In the genomic region with DNA sequence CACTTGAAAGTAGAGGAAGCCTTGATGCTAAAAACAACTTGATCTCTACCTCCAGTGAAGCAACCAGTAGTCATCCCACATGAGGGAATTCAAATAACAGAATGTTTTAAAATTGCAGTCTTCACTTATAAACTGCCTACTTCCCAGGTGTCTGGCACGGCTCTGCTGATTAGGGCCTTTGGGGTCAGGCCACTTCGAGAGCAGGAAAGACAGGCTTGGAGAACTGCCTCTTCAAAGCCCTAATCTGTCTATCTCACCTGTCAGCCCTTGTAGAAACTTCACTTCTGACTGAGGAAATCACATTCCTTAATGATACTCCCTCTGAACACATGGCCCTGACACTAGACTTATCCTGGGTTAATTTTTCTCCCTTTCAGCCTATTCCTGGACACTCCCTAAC, we compare ENCODE assay signal across 29 cellular contexts.
"Had no signal": no experiment of that assay in that cellular context is flagged by ENCODE, and none has a peak within 500 bp of the region (broad histone marks: within the 10 kb centered on the region; RNA-seq: fewer than 3 reads in every experiment).

No MANE protein-coding gene starts in this region.

- H3K4me1 Mint-ChIP-seq: immature natural killer cell; memory B cell; naive B cell; stimulated activated naive CD8-positive, alpha-beta T cell treated with anti-CD3 and anti-CD28 coated beads, Interleukin-15, amount 100 ng/mL, for 72 hours had no signal

- FAIRE-seq: endothelial cell of umbilical vein, keratinocyte had no signal

- H3K4me3 Mint-ChIP-seq: immature natural killer cell; memory B cell; naive B cell; natural killer cell treated with Interleukin-12 subunit alpha and Interleukin-12 subunit beta and Interleukin-15 and Interleukin-18, amount 100 ng/mL, for 72 hours; neural crest cell; stimulated activated naive CD8-positive, alpha-beta T cell treated with anti-CD3 and anti-CD28 coated beads, Interleukin-15, amount 100 ng/mL, for 72 hours had no signal

- H3K9me3 Mint-ChIP-seq: memory B cell; naive B cell; stimulated activated naive CD8-positive, alpha-beta T cell treated with anti-CD3 and anti-CD28 coated beads, Interleukin-15, amount 100 ng/mL, for 72 hours had no signal

- H3K36me3 ChIP-seq: colonic mucosa, esophagus squamous epithelium, neutrophil, pancreas, right lobe of liver, suprapubic skin, transverse colon had no signal

- H3K4me1 ChIP-seq: colonic mucosa, esophagus squamous epithelium, pancreas, right lobe of liver, transverse colon had no signal

- H3K27me3 Mint-ChIP-seq: memory B cell; naive B cell; natural killer cell treated with Interleukin-12 subunit alpha and Interleukin-12 subunit beta and Interleukin-15 and Interleukin-18, amount 100 ng/mL, for 72 hours; progenitor cell of endocrine pancreas; stimulated activated naive CD8-positive, alpha-beta T cell treated with anti-CD3 and anti-CD28 coated beads, Interleukin-15, amount 100 ng/mL, for 72 hours had no signal

- H3K27ac ChIP-seq: colonic mucosa, esophagus squamous epithelium, neutrophil, pancreas, right lobe of liver, suprapubic skin, transverse colon had no signal

- H3K9me3 ChIP-seq: colonic mucosa, esophagus squamous epithelium, mucosa of descending colon, neutrophil, pancreas, right lobe of liver, suprapubic skin, transverse colon had no signal

- ATAC-seq: left lobe of liver; mucosa of descending colon; natural killer cell treated with Interleukin-12 subunit alpha and Interleukin-12 subunit beta and Interleukin-15 and Interleukin-18, amount 100 ng/mL, for 72 hours; pancreas; right lobe of liver; stimulated activated naive CD8-positive, alpha-beta T cell treated with anti-CD3 and anti-CD28 coated beads, Interleukin-15, amount 100 ng/mL, for 72 hours had no signal

- H3K27me3 ChIP-seq: colonic mucosa, esophagus squamous epithelium, neutrophil, pancreas, right lobe of liver, suprapubic skin, transverse colon had no signal

- H3K36me3 Mint-ChIP-seq: immature natural killer cell; memory B cell; naive B cell; natural killer cell treated with Interleukin-12 subunit alpha and Interleukin-12 subunit beta and Interleukin-15 and Interleukin-18, amount 100 ng/mL, for 72 hours had no signal

- H3K4me3 ChIP-seq: colonic mucosa, esophagus squamous epithelium, lung, mucosa of descending colon, pancreas, right lobe of liver, suprapubic skin, transverse colon had no signal

- H3K27ac Mint-ChIP-seq: immature natural killer cell; memory B cell; naive B cell; natural killer cell treated with Interleukin-12 subunit alpha and Interleukin-12 subunit beta and Interleukin-15 and Interleukin-18, amount 100 ng/mL, for 72 hours; progenitor cell of endocrine pancreas; stimulated activated naive CD8-positive, alpha-beta T cell treated with anti-CD3 and anti-CD28 coated beads, Interleukin-15, amount 100 ng/mL, for 72 hours had no signal

- DNase-seq: colonic mucosa; dermis blood vessel endothelial cell; effector memory CD4-positive, alpha-beta T cell; erythroblast; esophagus squamous epithelium; hypothalamus; immature natural killer cell; mucosa of descending colon; naive B cell; pancreas; right lobe of liver; small intestine; stimulated activated CD4-positive, alpha-beta T cell treated with anti-CD3 and anti-CD28 coated beads, Interleukin-12 subunit alpha, Interleukin-12 subunit beta, amount 100 ng/mL, for 4 hours; stimulated activated CD4-positive, alpha-beta T cell treated with anti-CD3 and anti-CD28 coated beads, Interleukin-1b, Interleukin-23, amount 100 ng/mL, for 48 hours; stimulated activated CD4-positive, alpha-beta T cell treated with anti-CD3 and anti-CD28 coated beads, Interleukin-4, amount 100 ng/mL, for 1 hour; stimulated activated CD8-positive, alpha-beta memory T cell treated with anti-CD3 and anti-CD28 coated beads, Interleukin-4, amount 100 ng/mL, for 48 hours; stimulated activated naive CD4-positive, alpha-beta T cell; stimulated activated naive CD8-positive, alpha-beta T cell treated with anti-CD3 and anti-CD28 coated beads, Interleukin-15, amount 100 ng/mL, for 72 hours; transverse colon had no signal
